Comparison of ENCODE assay signal across 8 cellular contexts in the genomic region with DNA sequence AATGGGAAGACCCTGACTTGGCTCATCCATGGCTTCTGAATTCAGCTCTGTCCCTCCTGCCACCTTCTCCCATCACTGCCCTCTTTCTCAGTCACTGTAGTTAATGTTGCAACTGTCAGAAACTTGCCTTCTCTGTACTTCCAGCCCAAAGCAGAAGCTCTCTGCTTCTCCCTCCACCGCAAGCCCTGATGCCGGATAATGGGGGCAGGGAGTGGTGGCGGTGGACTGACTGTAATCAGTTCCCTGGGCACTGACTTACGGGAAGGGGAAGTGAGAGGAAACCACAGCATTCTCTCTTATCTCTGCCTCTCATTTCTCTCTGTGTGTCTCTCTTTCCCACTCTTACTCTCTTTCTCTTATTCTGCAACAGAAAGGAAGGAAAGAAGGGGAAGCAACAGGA. TPM values are rescaled to one million over a fixed set of nuclear protein-coding genes. Genes with fewer than 3 reads are reported as not detected.
DNase-seq lines count a peak whose midpoint lies in the region; ATAC-seq and TF ChIP-seq lines count a peak whose summit lies in the region.

No MANE protein-coding gene starts in this region.

- no peaks in the 10 kb centered on the region for H3K27me3 ChIP-seq in gastrocnemius medialis
- H3K27me3 ChIP-seq in Caco-2 (replicated peaks; ENCODE audit: control insufficient read depth, insufficient read depth, low read length): no peaks in the 10 kb centered on the region
- H3K27me3 ChIP-seq in H7 (ENCODE audit: control insufficient read depth, insufficient read depth, low read length): no peaks in the 10 kb centered on the region

- H3K27ac ChIP-seq in gastrocnemius medialis: peak overlapping the region in 2 of 4 donors; percentile 20 to 58

- H3K27ac Mint-ChIP-seq in Caco-2 (ENCODE audit: unreplicated experiment): no peak overlapping the region

- no peaks in the 10 kb centered on the region for H3K4me1 Mint-ChIP-seq in Caco-2 (ENCODE audit: low read depth, unreplicated experiment)

- no peak for TF ChIP-seq CTCF in gastrocnemius medialis (IDR thresholded peaks at IDR 0.05 in 4 of 5, conservative IDR thresholded peaks at IDR 0.05 in 1 of 5)
- no peak for TF ChIP-seq CTCF in Caco-2 (IDR thresholded peaks at IDR 0.05; ENCODE audit: insufficient read depth in 1 of 2, low read depth in 1 of 2, low read length in 1 of 2, severe bottlenecking in 1 of 2, unreplicated experiment in 1 of 2)

- H3K9me3 ChIP-seq in gastrocnemius medialis: no peaks in the 10 kb centered on the region
- no peaks in the 10 kb centered on the region for H3K9me3 ChIP-seq in Caco-2

- intact Hi-C loops in gastrocnemius medialis (cut with DNase I; ENCODE audit: low total_unique reads): no loop called here
- intact Hi-C loops in Caco-2 (cut with micrococcal nuclease; ENCODE audit: unreplicated experiment): no loop called here

- TF ChIP-seq POLR2A in gastrocnemius medialis (IDR thresholded peaks at IDR 0.05): no peak

- no peak overlapping the region for H3K4me3 Mint-ChIP-seq in Caco-2 (ENCODE audit: unreplicated experiment)

- in situ Hi-C loops in gastrocnemius medialis (cut with MboI; ENCODE audit: low sequenced_read_pairs in 4 of 4): no loop called here

- peaks cover 8% of the 10 kb centered on the region for H3K27me3 Mint-ChIP-seq in Caco-2 (ENCODE audit: insufficient read depth, unreplicated experiment)

- POLR2A ChIA-PET in Caco-2 (lab: Charles Lee): no interaction called here

- H3K36me3 ChIP-seq in gastrocnemius medialis (peaks cover 0 to 2% of the 10 kb centered on the region in 2 donors), Caco-2 (ENCODE audit: control insufficient read depth, insufficient read depth, low read length) (no peaks in the 10 kb centered on the region), H7 (replicated peaks; ENCODE audit: control insufficient read depth, insufficient read depth, low read length) (no peaks in the 10 kb centered on the region)

- CTCF ChIA-PET in Caco-2 (lab: Charles Lee): no interaction called here

- H3K9me3 Mint-ChIP-seq in Caco-2 (ENCODE audit: unreplicated experiment): no peaks in the 10 kb centered on the region

- ATAC-seq in GM18873 (IDR thresholded peaks at IDR 0.05; ENCODE audit: low FRiP score, unreplicated experiment) (peak; percentile 48), HG03045 (IDR thresholded peaks at IDR 0.05; ENCODE audit: unreplicated experiment) (peak; percentile 83), gastrocnemius medialis (no peak)

- peak in 4 of 5 experiments; percentile 44 to 85 (median 56) for DNase-seq in T-helper 2 cell
- peak; percentile 42 for DNase-seq in effector CD4-positive, alpha-beta T cell
- DNase-seq in gastrocnemius medialis: peak; percentile 31 to 45
- DNase-seq in Caco-2: no peak
- DNase-seq in NCI-H748 treated with DMSO at 0.1 percent for 48 hours (lab: John Stamatoyannopoulos, UW): no peak
- DNase-seq in H7: no peak

- H3K4me1 ChIP-seq in gastrocnemius medialis (peaks cover 31 to 43% of the 10 kb centered on the region in 2 donors), Caco-2 (no peaks in the 10 kb centered on the region)

- no TSS peak for BruUV-seq in Caco-2 (replicated peaks; lab: Mats Ljungman, UMichigan)

- no peaks in the 10 kb centered on the region for H3K36me3 Mint-ChIP-seq in Caco-2 (ENCODE audit: insufficient read depth, unreplicated experiment)

- no peak overlapping the region for H3K4me3 ChIP-seq in gastrocnemius medialis
- H3K4me3 ChIP-seq in Caco-2 (ENCODE audit: low read depth, low read length): no peak overlapping the region
- no peak overlapping the region for H3K4me3 ChIP-seq in H7 (ENCODE audit: insufficient read depth, low read depth, low read length)

RNA-seq across cellular contexts. Expression of a gene that starts 10.9 kb away (rescaled TPM):
- 10 to 100 TPM; 10.2 to 32.8 (median 24.3) TPM for total RNA-seq in gastrocnemius medialis
- total RNA-seq in Caco-2 (2022): not detected in 2 replicates
- not detected in 2 replicates for total RNA-seq in H7 (2014; rRNA removed; shearing (Covaris generic))

Comparison
In these comparisons a context has a peak if more than half of its experiments do, and no peak if none do; other contexts are left out.
1. ATAC-seq: peak in GM18873 (single experiment) and HG03045 (single experiment); none in gastrocnemius medialis (0 of 2).
2. DNase-seq: peak in T-helper 2 cell (4 of 5), effector CD4-positive, alpha-beta T cell (single experiment) and gastrocnemius medialis (2 of 2); none in Caco-2 (0 of 2), NCI-H748 treated with DMSO at 0.1 percent for 48 hours (single experiment) and H7 (single experiment).